18 cellular contexts compared by ENCODE assay signal in the genomic region with DNA sequence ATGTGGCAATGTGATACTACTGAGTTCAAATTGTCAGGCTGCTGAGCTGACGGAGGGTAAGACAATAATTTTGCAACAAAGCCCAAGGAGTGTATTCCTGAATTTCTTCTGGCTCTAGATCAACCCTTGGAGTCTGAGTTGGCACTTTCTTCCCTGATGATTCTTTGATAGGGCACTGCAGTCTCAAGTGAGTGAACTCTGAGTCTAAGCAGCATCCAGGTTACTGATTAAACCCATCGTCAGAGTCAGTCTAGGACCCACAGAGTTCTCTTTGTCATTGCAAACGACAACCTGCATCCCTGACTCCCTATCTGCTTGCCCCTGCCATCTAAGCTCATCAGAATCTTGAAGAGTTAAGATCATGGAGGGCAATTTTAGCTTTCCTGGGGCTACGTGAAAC.
"Had no signal": no experiment of that assay in that cellular context is flagged by ENCODE, and none has a peak within 500 bp of the region (broad histone marks: within the 10 kb centered on the region; RNA-seq: fewer than 3 reads in every experiment).

No MANE protein-coding gene starts in this region.

- H3K27ac Mint-ChIP-seq: natural killer cell; stimulated activated memory B cell treated with anti-CD40 and anti-IgM and Interleukin-4, amounts not matched to agents 10 μg/mL and 1 μg/mL and 100 μg/mL, for 72 hours; stimulated activated naive CD8-positive, alpha-beta T cell treated with anti-CD3 and anti-CD28 coated beads, Interleukin-15, Interleukin-2, amounts not matched to agents 100 ng/mL and 50 ng/mL, for 24 hours had no signal

- H3K4me3 Mint-ChIP-seq: natural killer cell; stimulated activated memory B cell treated with anti-CD40 and anti-IgM and Interleukin-4, amounts not matched to agents 10 μg/mL and 1 μg/mL and 100 μg/mL, for 72 hours; stimulated activated naive CD8-positive, alpha-beta T cell treated with anti-CD3 and anti-CD28 coated beads, Interleukin-15, Interleukin-2, amounts not matched to agents 100 ng/mL and 50 ng/mL, for 24 hours had no signal

- H3K27me3 Mint-ChIP-seq: stimulated activated memory B cell treated with anti-CD40 and anti-IgM and Interleukin-4, amounts not matched to agents 10 μg/mL and 1 μg/mL and 100 μg/mL, for 72 hours; stimulated activated naive CD8-positive, alpha-beta T cell treated with anti-CD3 and anti-CD28 coated beads, Interleukin-15, Interleukin-2, amounts not matched to agents 100 ng/mL and 50 ng/mL, for 24 hours had no signal

- H3K36me3 Mint-ChIP-seq: natural killer cell; stimulated activated memory B cell treated with anti-CD40 and anti-IgM and Interleukin-4, amounts not matched to agents 10 μg/mL and 1 μg/mL and 100 μg/mL, for 72 hours had no signal

- H3K4me1 Mint-ChIP-seq: natural killer cell; stimulated activated memory B cell treated with anti-CD40 and anti-IgM and Interleukin-4, amounts not matched to agents 10 μg/mL and 1 μg/mL and 100 μg/mL, for 72 hours had no signal

- ATAC-seq: esophagus mucosa; heart right ventricle; left cardiac atrium; left ventricle myocardium superior; natural killer cell; stimulated activated memory B cell treated with anti-CD40 and anti-IgM and Interleukin-4, amounts not matched to agents 10 μg/mL and 1 μg/mL and 100 μg/mL, for 72 hours had no signal

- DNase-seq: effector CD4-positive, alpha-beta T cell; heart right ventricle; islet precursor cell; left cardiac atrium; left ventricle myocardium superior; natural killer cell; retina; right lobe of liver; spleen; stimulated activated CD4-positive, alpha-beta T cell treated with anti-CD3 and anti-CD28 coated beads, Interleukin-15, amount 100 ng/mL, for 24 hours; stimulated activated CD4-positive, alpha-beta T cell treated with anti-CD3 and anti-CD28 coated beads, Interleukin-1b, Interleukin-23, amount 100 ng/mL, for 48 hours; stimulated activated CD4-positive, alpha-beta T cell treated with anti-CD3 and anti-CD28 coated beads, Interleukin-4, amount 100 ng/mL, for 24 hours; tibial artery; upper lobe of left lung; uterus had no signal
